In the genomic region with DNA sequence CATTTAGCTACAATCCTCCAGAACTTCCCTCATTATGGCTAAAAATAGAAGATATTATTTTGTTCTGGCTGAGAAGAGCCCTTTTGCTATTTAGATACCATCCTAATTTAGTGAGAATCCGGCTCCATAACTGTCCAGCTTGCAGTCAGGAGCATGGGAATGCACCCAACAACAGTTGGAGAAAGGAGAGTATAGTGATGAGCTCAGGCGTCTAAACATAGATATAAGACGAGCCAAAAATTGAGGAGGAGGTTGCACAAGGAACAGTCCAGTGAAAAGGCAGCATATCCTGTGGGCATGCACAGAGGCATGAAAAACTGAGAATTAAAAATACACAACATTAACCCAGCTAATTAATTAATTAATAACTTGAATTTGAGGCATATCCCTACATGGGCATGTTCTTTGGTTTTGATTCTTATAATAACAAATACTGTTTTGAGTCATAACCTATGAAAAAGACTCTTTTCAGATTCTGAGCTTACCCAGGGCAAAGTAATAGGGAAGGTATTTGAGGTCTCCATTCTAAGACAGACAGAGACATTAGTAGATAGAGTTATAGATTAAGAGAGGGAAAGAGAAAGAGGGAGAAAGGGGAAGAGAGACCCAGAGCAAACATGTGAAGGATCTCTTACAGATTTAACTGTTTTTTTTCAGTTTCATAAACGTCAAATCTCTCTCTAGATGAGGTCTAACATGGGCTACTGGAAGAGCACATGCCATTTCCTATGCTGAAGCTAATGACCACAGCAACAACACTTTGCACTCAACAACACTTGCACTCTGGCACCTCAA, we compare ENCODE assay signal across 12 cellular contexts.
DNase-seq lines count a peak whose midpoint lies in the region; ATAC-seq, FAIRE-seq and TF ChIP-seq lines count a peak whose summit lies in the region.
"Had no signal": no experiment of that assay in that cellular context is flagged by ENCODE, and none has a peak within 500 bp of the region (broad histone marks: within the 10 kb centered on the region; RNA-seq: fewer than 3 reads in every experiment).

No MANE protein-coding gene starts in this region.

- in situ Hi-C loops in transverse colon (cut with MboI; ENCODE audit: low pct_ligation_motif_present in 1 of 4, low pct_unique_long_range_greater_than_20kb in 1 of 4, low sequenced_read_pairs in 3 of 4) = no loop called here

- WGBS in gastroesophageal sphincter (ENCODE audit: low coverage in 1 of 2), 2 donors = 16 to 26% methylated on average over 3 to 4 of the region's 4 CpGs
- WGBS in transverse colon (ENCODE audit: low coverage in 1 of 2), 2 donors = 33 to 72% methylated on average over 4 of the region's 4 CpGs
- WGBS in body of pancreas, 2 donors = 87 to 89% methylated on average over 4 of the region's 4 CpGs

- TF ChIP-seq CTCF in gastroesophageal sphincter (IDR thresholded peaks at IDR 0.05) (no peak), transverse colon (IDR thresholded peaks at IDR 0.05) (no peak), body of pancreas (IDR thresholded peaks at IDR 0.05) (no peak)

- no peaks in the 10 kb centered on the region for H3K36me3 ChIP-seq in gastroesophageal sphincter
- H3K36me3 ChIP-seq in transverse colon = no peaks in the 10 kb centered on the region
- no peaks in the 10 kb centered on the region for H3K36me3 ChIP-seq in body of pancreas (replicated peaks in 1 of 2; ENCODE audit: insufficient read depth in 1 of 2, low read depth in 2 of 2)
- H3K36me3 ChIP-seq: tibial artery had no signal

- no peak for DNase-seq in GM12891 (ENCODE audit: insufficient read length, low spot score)
- DNase-seq in transverse colon = no peak
- DNase-seq in activated CD8-positive, alpha-beta memory T cell treated with anti-CD3 and anti-CD28 coated beads, Interleukin-2, amount 50 U/mL, for 48 hours = no peak
- DNase-seq in body of pancreas = no peak
- DNase-seq in stimulated activated CD4-positive, alpha-beta T cell treated with anti-CD3 and anti-CD28 coated beads, Interleukin-1b, Interleukin-23, amount 100 ng/mL, for 48 hours = no peak
- DNase-seq: activated gamma-delta T cell, mammary epithelial cell, NCI-H1092 treated with DMSO at 0.1 percent for 48 hours had no signal

- H3K4me1 ChIP-seq in gastroesophageal sphincter (peaks cover 0 to 13% (median 0%) of the 10 kb centered on the region in 3 donors), transverse colon (no peaks in the 10 kb centered on the region), body of pancreas (peaks cover 51% of the 10 kb centered on the region)

- ATAC-seq in GM21423 (IDR thresholded peaks at IDR 0.05; ENCODE audit: unreplicated experiment) (peak; percentile 86), HG03108 (IDR thresholded peaks at IDR 0.05; ENCODE audit: unreplicated experiment) (peak; percentile 86), gastroesophageal sphincter (peak; percentile 41), body of pancreas (no peak)

- H3K27ac ChIP-seq in gastroesophageal sphincter (no peak overlapping the region), transverse colon (no peak overlapping the region), body of pancreas (no peak overlapping the region)
- H3K27ac ChIP-seq: tibial artery had no signal

- no peaks in the 10 kb centered on the region for H3K9me3 ChIP-seq in gastroesophageal sphincter
- H3K9me3 ChIP-seq in transverse colon = no peaks in the 10 kb centered on the region
- H3K9me3 ChIP-seq in body of pancreas = no peaks in the 10 kb centered on the region
- H3K9me3 ChIP-seq: tibial artery had no signal

- no peak overlapping the region for H3K4me3 ChIP-seq in gastroesophageal sphincter
- no peak overlapping the region for H3K4me3 ChIP-seq in transverse colon
- H3K4me3 ChIP-seq in body of pancreas = no peak overlapping the region
- H3K4me3 ChIP-seq: tibial artery had no signal

- intact Hi-C loops in transverse colon (cut with DNase I; ENCODE audit: low total_unique reads) = no loop called here
- intact Hi-C loops in body of pancreas (cut with DNase I) = no loop called here

- FAIRE-seq in GM12891 (lab: Jason Lieb, UNC) = no peak

- H3K27me3 ChIP-seq in gastroesophageal sphincter = no peaks in the 10 kb centered on the region
- no peaks in the 10 kb centered on the region for H3K27me3 ChIP-seq in transverse colon
- H3K27me3 ChIP-seq in body of pancreas = no peaks in the 10 kb centered on the region
- H3K27me3 ChIP-seq: tibial artery had no signal

- TF ChIP-seq EP300 in gastroesophageal sphincter (IDR thresholded peaks at IDR 0.05) (no peak), transverse colon (IDR thresholded peaks at IDR 0.05; ENCODE audit: low read depth) (no peak)

- no peak for TF ChIP-seq POLR2A in GM12891 (IDR thresholded peaks at IDR 0.05; ENCODE audit: low read depth, low read length)
- TF ChIP-seq POLR2A in gastroesophageal sphincter (IDR thresholded peaks at IDR 0.05) = no peak
- TF ChIP-seq POLR2A in transverse colon (IDR thresholded peaks at IDR 0.05) = no peak
- no peak for TF ChIP-seq POLR2A in body of pancreas (IDR thresholded peaks at IDR 0.05)

TF ChIP-seq in GM12891, 5 proteins besides CTCF, POLR2A, EP300 and RAD21:
- TF ChIP-seq PAX5 (IDR thresholded peaks at IDR 0.05; ENCODE audit: insufficient read depth, low read length, severe bottlenecking) (no peak), SPI1 (IDR thresholded peaks at IDR 0.05; ENCODE audit: low read depth, low read length) (peak; percentile 65)
